Comparison of ENCODE assay signal across 19 cellular contexts in the genomic region with DNA sequence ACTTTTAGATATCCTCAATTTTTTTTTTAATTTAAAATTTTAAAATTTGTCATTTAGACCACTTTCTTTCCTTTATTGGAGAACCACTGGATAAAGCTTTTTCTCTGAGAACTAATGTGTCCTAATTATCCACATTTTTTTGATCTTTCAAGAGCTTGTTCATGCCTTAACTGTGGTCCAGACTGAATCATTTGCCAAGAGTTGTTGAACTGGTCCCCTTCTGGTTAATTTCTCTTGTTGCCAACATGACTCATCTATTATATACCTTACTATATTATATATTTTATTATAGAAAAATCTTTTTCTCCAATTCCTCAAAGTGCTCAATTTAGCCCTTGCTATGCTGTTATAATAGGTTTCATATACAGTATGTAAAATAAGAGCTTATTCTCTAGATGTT. TPM values are rescaled to one million over a fixed set of nuclear protein-coding genes. Genes with fewer than 3 reads are reported as not detected.
DNase-seq lines count a peak whose midpoint lies in the region; ATAC-seq, FAIRE-seq and TF ChIP-seq lines count a peak whose summit lies in the region.
"Had no signal": no experiment of that assay in that cellular context is flagged by ENCODE, and none has a peak within 500 bp of the region (broad histone marks: within the 10 kb centered on the region; RNA-seq: fewer than 3 reads in every experiment).

No MANE protein-coding gene starts in this region.

- intact Hi-C loops in heart left ventricle (cut with DNase I): no loop called here

- H3K9me2 ChIP-seq in MM.1S (replicated peaks; ENCODE audit: insufficient read depth, low read length): no peaks in the 10 kb centered on the region

- DNase-seq in MM.1S: no peak
- DNase-seq in astrocyte of the cerebellum (ENCODE audit: low read depth): peak; percentile 3
- DNase-seq in DMS 273 treated with DMSO at 0.1 percent for 48 hours (lab: John Stamatoyannopoulos, UW): no peak
- DNase-seq in heart left ventricle: no peak
- DNase-seq: ACHN; CD8-positive, alpha-beta T cell; EL; H7; NCI-H1436 treated with DMSO at 0.1 percent for 48 hours; NCI-H2081 treated with DMSO at 0.1 percent for 48 hours; NCI-H226; NCI-H69; SHP77 treated with DMSO at 0.1 percent for 48 hours had no signal

- FAIRE-seq in islet of Langerhans (lab: Jason Lieb, UNC): peak; percentile 66
- FAIRE-seq: D721Med had no signal

- H3K36me3 ChIP-seq in BLaER1 treated with 17β-estradiol and CSF1 and Interleukin-3, amounts not matched to agents 10 nM and 100 nM: peaks cover 0 to 68% (median 0%) of the 10 kb centered on the region in 11 experiments; a peak in 6 of 22 replicates
- no peaks in the 10 kb centered on the region; the same call in 1 of the 2 replicates for H3K36me3 ChIP-seq in MM.1S (replicated peaks; ENCODE audit: insufficient read depth, low read length)
- H3K36me3 ChIP-seq in heart left ventricle: peaks cover 0 to 58% (median 20%) of the 10 kb centered on the region in 9 donors

- H3K4me3 ChIP-seq in BLaER1 treated with 17β-estradiol and CSF1 and Interleukin-3, amounts not matched to agents 10 nM and 100 nM: no peak overlapping the region
- H3K4me3 ChIP-seq in MM.1S (ENCODE audit: low read length): no peak overlapping the region
- no peak overlapping the region for H3K4me3 ChIP-seq in astrocyte of the cerebellum (ENCODE audit: low read depth, low read length)
- H3K4me3 ChIP-seq in heart left ventricle: no peak overlapping the region

- H3K4me1 ChIP-seq in BLaER1 treated with 17β-estradiol and CSF1 and Interleukin-3, amounts not matched to agents 10 nM and 100 nM: peaks cover 10 to 78% (median 56%) of the 10 kb centered on the region in 10 experiments; a peak in 19 of 20 replicates
- H3K4me1 ChIP-seq in MM.1S (ENCODE audit: low read length) (peaks cover 26% of the 10 kb centered on the region), heart left ventricle (peaks cover 0 to 58% (median 4%) of the 10 kb centered on the region in 12 donors)

- peaks cover 24% of the 10 kb centered on the region for H3F3A ChIP-seq in MM.1S (ENCODE audit: insufficient read depth, low read length)

- H3K4me2 ChIP-seq in BLaER1 treated with 17β-estradiol and CSF1 and Interleukin-3, amounts not matched to agents 10 nM and 100 nM: peak overlapping the region in 6 of 11 experiments; percentile 32 to 94 (median 90); a peak in 14 of 22 replicates
- H3K4me2 ChIP-seq in MM.1S (ENCODE audit: low read depth, low read length): peak overlapping the region; percentile 87; the same call in 1 of the 2 replicates
- H3K4me2 ChIP-seq: KMS-11 had no signal

- H3K9me3 ChIP-seq in BLaER1 treated with 17β-estradiol and CSF1 and Interleukin-3, amounts not matched to agents 10 nM and 100 nM (replicated peaks in 1 of 11): peaks cover 0 to 27% (median 0%) of the 10 kb centered on the region in 11 experiments; a peak in 1 of 22 replicates
- H3K9me3 ChIP-seq in MM.1S (replicated peaks; ENCODE audit: insufficient read depth, low read length) (no peaks in the 10 kb centered on the region), heart left ventricle (no peaks in the 10 kb centered on the region)

- ATAC-seq in heart left ventricle: no peak
- ATAC-seq in GM18519 (IDR thresholded peaks at IDR 0.05; ENCODE audit: low FRiP score, unreplicated experiment): no peak
- ATAC-seq: CD8-positive, alpha-beta T cell; Panc1 had no signal

- H3K27ac ChIP-seq in BLaER1 treated with 17β-estradiol and CSF1 and Interleukin-3, amounts not matched to agents 10 nM and 100 nM: peak overlapping the region in 7 of 11 experiments; percentile 35 to 91 (median 78); a peak in 12 of 22 replicates
- H3K27ac ChIP-seq in MM.1S (ENCODE audit: low read length) (peak overlapping the region; percentile 67; the same call in 1 of the 2 replicates), heart left ventricle (peak overlapping the region in 1 of 12 donors; percentile 53)
- H3K27ac ChIP-seq: KMS-11 had no signal

- H3K79me2 ChIP-seq in MM.1S (ENCODE audit: low read length): no peaks in the 10 kb centered on the region

- H3K9ac ChIP-seq in BLaER1 treated with 17β-estradiol and CSF1 and Interleukin-3, amounts not matched to agents 10 nM and 100 nM: peak overlapping the region in 4 of 11 experiments; percentile 52 to 73 (median 66); a peak in 7 of 22 replicates
- H3K9ac ChIP-seq in MM.1S (ENCODE audit: low read length): no peak overlapping the region
- H3K9ac ChIP-seq: KMS-11 had no signal

- H3K27me3 ChIP-seq in BLaER1 treated with 17β-estradiol and CSF1 and Interleukin-3, amounts not matched to agents 10 nM and 100 nM: no peaks in the 10 kb centered on the region
- H3K27me3 ChIP-seq in MM.1S (replicated peaks; ENCODE audit: insufficient read depth, low read length) (no peaks in the 10 kb centered on the region), heart left ventricle (no peaks in the 10 kb centered on the region)

- H4K20me1 ChIP-seq in BLaER1 treated with 17β-estradiol and CSF1 and Interleukin-3, amounts not matched to agents 10 nM and 100 nM: no peaks in the 10 kb centered on the region
- H4K20me1 ChIP-seq in MM.1S (ENCODE audit: insufficient read depth, low read length): no peaks in the 10 kb centered on the region

- H2AFZ ChIP-seq in MM.1S (ENCODE audit: low read length): no peak overlapping the region

- no peak for TF ChIP-seq POLR2A in heart left ventricle (IDR thresholded peaks at IDR 0.05)

- TF ChIP-seq CTCF in MM.1S (IDR thresholded peaks at IDR 0.05; ENCODE audit: low read length) (no peak), astrocyte of the cerebellum (IDR thresholded peaks at IDR 0.05; ENCODE audit: low read depth, low read length, missing control alignments) (no peak), heart left ventricle (IDR thresholded peaks at IDR 0.05) (no peak)

- in situ Hi-C loops in astrocyte of the cerebellum (cut with HindIII; ENCODE audit: low sequenced_read_pairs): no loop called here

RNA-seq across cellular contexts. Expression of a gene that starts 53.1 kb away (rescaled TPM):
- 10 to 100 TPM in 2 of 9 donors, 1 to 10 TPM in 7; 4.8 to 18.5 (median 7.9) TPM for total RNA-seq in heart left ventricle
- polyA plus RNA-seq in heart left ventricle: 1 to 10 TPM; 3.1 to 6.1 TPM
